ENCODE assay signal across 12 cellular contexts in the genomic region with DNA sequence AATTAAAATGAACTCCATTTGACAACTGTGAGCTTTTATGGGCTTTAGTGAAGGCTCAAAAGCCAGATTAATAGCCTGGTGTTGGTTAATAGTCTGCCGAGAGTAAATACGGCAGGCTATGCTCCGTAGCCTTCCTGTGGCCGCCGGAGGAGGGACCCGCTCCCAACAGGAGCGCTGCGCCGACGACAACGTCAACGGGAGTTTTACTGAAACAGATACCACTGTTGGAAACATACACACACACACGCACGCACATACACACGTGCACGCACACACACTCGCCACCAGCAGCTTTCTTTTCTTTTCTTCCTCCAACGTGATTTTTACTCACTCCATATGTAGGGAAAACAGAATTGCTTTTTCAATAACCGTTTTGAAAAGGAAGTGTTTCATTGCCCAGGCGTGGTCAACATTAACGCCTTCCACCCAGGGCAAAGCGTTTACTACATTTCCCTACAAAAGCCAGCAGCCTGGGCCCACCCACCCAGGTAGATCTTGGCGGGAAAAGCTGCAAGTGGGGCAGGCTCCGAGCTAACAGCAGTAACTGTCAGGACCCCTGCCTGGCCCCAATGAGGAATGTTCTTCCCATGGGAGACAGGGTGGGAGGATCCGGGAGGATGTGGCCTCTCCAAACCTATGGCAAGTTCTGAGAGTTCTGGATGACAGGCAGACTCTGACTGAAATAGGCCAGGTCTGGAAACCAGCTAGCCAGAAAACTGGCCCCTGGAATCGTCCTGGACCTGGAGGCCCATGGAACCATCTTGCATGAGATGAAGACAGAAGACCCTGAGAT.
DNase-seq lines count a peak whose midpoint lies in the region; ATAC-seq, FAIRE-seq and TF ChIP-seq lines count a peak whose summit lies in the region.
"Had no signal": no experiment of that assay in that cellular context is flagged by ENCODE, and none has a peak within 500 bp of the region (broad histone marks: within the 10 kb centered on the region; RNA-seq: fewer than 3 reads in every experiment).

No MANE protein-coding gene starts in this region.

- H3K36me3 ChIP-seq in pancreas = no peaks in the 10 kb centered on the region
- H3K36me3 ChIP-seq in CD4-positive, alpha-beta memory T cell (ENCODE audit: insufficient read depth, low read length) = no peaks in the 10 kb centered on the region
- H3K36me3 ChIP-seq: esophagus squamous epithelium had no signal

- no peak overlapping the region for H3K27ac ChIP-seq in pancreas
- H3K27ac ChIP-seq in CD4-positive, alpha-beta memory T cell (ENCODE audit: low read depth, low read length) = no peak overlapping the region
- H3K27ac ChIP-seq: esophagus squamous epithelium had no signal

- no peak overlapping the region for H3K27ac Mint-ChIP-seq in WTC11
- no peak overlapping the region for H3K27ac Mint-ChIP-seq in CD4-positive, alpha-beta memory T cell
- H3K27ac Mint-ChIP-seq: activated naive CD8-positive, alpha-beta T cell treated with anti-CD3 and anti-CD28 coated beads for 36 hours had no signal

- H3K36me3 Mint-ChIP-seq in WTC11 = no peaks in the 10 kb centered on the region
- H3K36me3 Mint-ChIP-seq in CD4-positive, alpha-beta memory T cell = peaks cover 0 to 4% of the 10 kb centered on the region in 2 donors
- H3K36me3 Mint-ChIP-seq: activated naive CD8-positive, alpha-beta T cell treated with anti-CD3 and anti-CD28 coated beads for 36 hours had no signal

- POLR2A ChIA-PET in WTC11 (lab: Charles Lee) = no interaction called here
- POLR2A ChIA-PET in CD4-positive, alpha-beta memory T cell (lab: Charles Lee; ENCODE audit: partially characterized antibody) = no interaction called here

- 21 to 31% methylated on average over 26 of the region's 26 CpGs for WGBS in pancreas, 2 donors

- DNase-seq in EH (ENCODE audit: low read depth) (peak; percentile 10), WTC11 (ENCODE audit: low spot score) (no peak), fibroblast of the aortic adventitia (ENCODE audit: low read depth) (peak; percentile 13), pancreas (no peak), DMS153 treated with DMSO at 0.1 percent for 48 hours (lab: John Stamatoyannopoulos, UW; ENCODE audit: unreplicated experiment) (no peak), NCI-H345 (lab: John Stamatoyannopoulos, UW) (no peak)
- DNase-seq in CD4-positive, alpha-beta memory T cell = no peak
- DNase-seq: activated naive CD8-positive, alpha-beta T cell treated with anti-CD3 and anti-CD28 coated beads for 36 hours; esophagus squamous epithelium had no signal

- no peaks in the 10 kb centered on the region for H3K9me3 ChIP-seq in pancreas
- H3K9me3 ChIP-seq in CD4-positive, alpha-beta memory T cell (ENCODE audit: control insufficient read depth in 1 of 2, low read length in 2 of 2) = no peaks in the 10 kb centered on the region
- H3K9me3 ChIP-seq: BLaER1 treated with 17β-estradiol and CSF1 and Interleukin-3, amounts not matched to agents 10 nM and 100 nM; esophagus squamous epithelium had no signal

- peak; percentile 39; the same call in 1 of the 2 replicates for ATAC-seq in WTC11
- ATAC-seq in pancreas = peak in 3 of 4 donors; percentile 69 to 72 (median 72)
- no peak for ATAC-seq in HG02610 (IDR thresholded peaks at IDR 0.05; ENCODE audit: unreplicated experiment)

- CTCF ChIA-PET in WTC11 (lab: Charles Lee) = interaction anchor here (0.9 to 1.8 kb wide), 3 partner anchors 13 to 106 kb away, joined by 4 to 5 read pairs (median 4); no protein-coding TSS in a partner anchor
- CTCF ChIA-PET in CD4-positive, alpha-beta memory T cell (lab: Charles Lee; ENCODE audit: partially characterized antibody) = no interaction called here

- no peak for TF ChIP-seq CTCF in WTC11 (IDR thresholded peaks at IDR 0.05)
- no peak for TF ChIP-seq CTCF in fibroblast of the aortic adventitia (IDR thresholded peaks at IDR 0.05; ENCODE audit: insufficient read depth, low read length)
- TF ChIP-seq CTCF in pancreas (IDR thresholded peaks at IDR 0.05) = no peak

- no peaks in the 10 kb centered on the region for H3K9me3 Mint-ChIP-seq in WTC11
- no peaks in the 10 kb centered on the region for H3K9me3 Mint-ChIP-seq in CD4-positive, alpha-beta memory T cell
- H3K9me3 Mint-ChIP-seq: activated naive CD8-positive, alpha-beta T cell treated with anti-CD3 and anti-CD28 coated beads for 36 hours had no signal

- H3K27me3 Mint-ChIP-seq in WTC11 (ENCODE audit: low read depth) = no peaks in the 10 kb centered on the region; the same call in 1 of the 2 replicates
- peaks cover 10 to 37% of the 10 kb centered on the region in 2 donors for H3K27me3 Mint-ChIP-seq in CD4-positive, alpha-beta memory T cell

- H3K4me3 ChIP-seq in fibroblast of the aortic adventitia (ENCODE audit: low read depth, low read length) (peak overlapping the region; percentile 37), pancreas (peak overlapping the region in 1 of 4 donors; percentile 13)
- no peak overlapping the region for H3K4me3 ChIP-seq in CD4-positive, alpha-beta memory T cell (ENCODE audit: low read length in 2 of 2)
- H3K4me3 ChIP-seq: BLaER1 treated with 17β-estradiol and CSF1 and Interleukin-3, amounts not matched to agents 10 nM and 100 nM had no signal

- peaks cover 14% of the 10 kb centered on the region for H3K4me1 Mint-ChIP-seq in WTC11
- no peaks in the 10 kb centered on the region for H3K4me1 Mint-ChIP-seq in CD4-positive, alpha-beta memory T cell
- H3K4me1 Mint-ChIP-seq: activated naive CD8-positive, alpha-beta T cell treated with anti-CD3 and anti-CD28 coated beads for 36 hours had no signal

- FAIRE-seq in pancreas (lab: Jason Lieb, UNC) = no peak
- FAIRE-seq: GM19239 had no signal

- intact Hi-C loops in pancreas (cut with DNase I) = no loop called here
- intact Hi-C loops in CD4-positive, alpha-beta memory T cell (cut with micrococcal nuclease) = no loop called here

- H3K4me3 Mint-ChIP-seq in WTC11 = no peak overlapping the region
- peak overlapping the region in 1 of 8 donors; percentile 47 for H3K4me3 Mint-ChIP-seq in CD4-positive, alpha-beta memory T cell
- H3K4me3 Mint-ChIP-seq: activated naive CD8-positive, alpha-beta T cell treated with anti-CD3 and anti-CD28 coated beads for 36 hours had no signal

- no peaks in the 10 kb centered on the region for H3K27me3 ChIP-seq in pancreas
- peaks cover 4% of the 10 kb centered on the region for H3K27me3 ChIP-seq in CD4-positive, alpha-beta memory T cell (ENCODE audit: insufficient read depth, low read length)
- H3K27me3 ChIP-seq: BLaER1 treated with 17β-estradiol and CSF1 and Interleukin-3, amounts not matched to agents 10 nM and 100 nM had no signal

- no peaks in the 10 kb centered on the region for H3K4me1 ChIP-seq in pancreas
- H3K4me1 ChIP-seq in CD4-positive, alpha-beta memory T cell (ENCODE audit: insufficient read depth, low read length) = no peaks in the 10 kb centered on the region

TF ChIP-seq in WTC11, 78 proteins besides CTCF, POLR2A, EP300 and RAD21:
- TF ChIP-seq, protein P1, sequence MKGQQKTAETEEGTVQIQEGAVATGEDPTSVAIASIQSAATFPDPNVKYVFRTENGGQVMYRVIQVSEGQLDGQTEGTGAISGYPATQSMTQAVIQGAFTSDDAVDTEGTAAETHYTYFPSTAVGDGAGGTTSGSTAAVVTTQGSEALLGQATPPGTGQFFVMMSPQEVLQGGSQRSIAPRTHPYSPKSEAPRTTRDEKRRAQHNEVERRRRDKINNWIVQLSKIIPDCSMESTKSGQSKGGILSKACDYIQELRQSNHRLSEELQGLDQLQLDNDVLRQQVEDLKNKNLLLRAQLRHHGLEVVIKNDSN (CRISPR knock-in tag; IDR thresholded peaks at IDR 0.05) = no peak
- TF ChIP-seq GTF2I (CRISPR knock-in tag; conservative IDR thresholded peaks at IDR 0.05) (no peak), PRRX2 (CRISPR knock-in tag; IDR thresholded peaks at IDR 0.05) (no peak), FOXJ3 (CRISPR knock-in tag; IDR thresholded peaks at IDR 0.05; ENCODE audit: borderline replicate concordance) (no peak), TEAD1 (CRISPR knock-in tag; IDR thresholded peaks at IDR 0.05) (no peak), ZNF416 (CRISPR knock-in tag; IDR thresholded peaks at IDR 0.05) (no peak), EMX1 (CRISPR knock-in tag; IDR thresholded peaks at IDR 0.05) (no peak), ZNF138 (CRISPR knock-in tag; conservative IDR thresholded peaks at IDR 0.05) (no peak), ZNF263 (CRISPR knock-in tag; IDR thresholded peaks at IDR 0.05; ENCODE audit: low read depth) (no peak)
- TF ChIP-seq, protein P2, sequence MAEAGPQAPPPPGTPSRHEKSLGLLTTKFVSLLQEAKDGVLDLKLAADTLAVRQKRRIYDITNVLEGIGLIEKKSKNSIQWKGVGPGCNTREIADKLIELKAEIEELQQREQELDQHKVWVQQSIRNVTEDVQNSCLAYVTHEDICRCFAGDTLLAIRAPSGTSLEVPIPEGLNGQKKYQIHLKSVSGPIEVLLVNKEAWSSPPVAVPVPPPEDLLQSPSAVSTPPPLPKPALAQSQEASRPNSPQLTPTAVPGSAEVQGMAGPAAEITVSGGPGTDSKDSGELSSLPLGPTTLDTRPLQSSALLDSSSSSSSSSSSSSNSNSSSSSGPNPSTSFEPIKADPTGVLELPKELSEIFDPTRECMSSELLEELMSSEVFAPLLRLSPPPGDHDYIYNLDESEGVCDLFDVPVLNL (CRISPR knock-in tag; IDR thresholded peaks at IDR 0.05; ENCODE audit: borderline replicate concordance, low read depth) = no peak
- TF ChIP-seq, protein P3, sequence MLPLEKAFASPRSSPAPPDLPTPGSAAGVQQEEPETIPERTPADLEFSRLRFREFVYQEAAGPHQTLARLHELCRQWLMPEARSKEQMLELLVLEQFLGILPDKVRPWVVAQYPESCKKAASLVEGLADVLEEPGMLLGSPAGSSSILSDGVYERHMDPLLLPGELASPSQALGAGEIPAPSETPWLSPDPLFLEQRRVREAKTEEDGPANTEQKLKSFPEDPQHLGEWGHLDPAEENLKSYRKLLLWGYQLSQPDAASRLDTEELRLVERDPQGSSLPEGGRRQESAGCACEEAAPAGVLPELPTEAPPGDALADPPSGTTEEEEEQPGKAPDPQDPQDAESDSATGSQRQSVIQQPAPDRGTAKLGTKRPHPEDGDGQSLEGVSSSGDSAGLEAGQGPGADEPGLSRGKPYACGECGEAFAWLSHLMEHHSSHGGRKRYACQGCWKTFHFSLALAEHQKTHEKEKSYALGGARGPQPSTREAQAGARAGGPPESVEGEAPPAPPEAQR (CRISPR knock-in tag; IDR thresholded peaks at IDR 0.05) = no peak

Comparison
In these comparisons a context has a peak if more than half of its experiments do, and no peak if none do; other contexts are left out.
1. DNase-seq: peak in EH (single experiment) and fibroblast of the aortic adventitia (single experiment); none in WTC11 (single experiment), pancreas (0 of 6), CD4-positive, alpha-beta memory T cell (0 of 5), DMS153 treated with DMSO at 0.1 percent for 48 hours (single experiment) and NCI-H345 (single experiment).